In the genomic region with DNA sequence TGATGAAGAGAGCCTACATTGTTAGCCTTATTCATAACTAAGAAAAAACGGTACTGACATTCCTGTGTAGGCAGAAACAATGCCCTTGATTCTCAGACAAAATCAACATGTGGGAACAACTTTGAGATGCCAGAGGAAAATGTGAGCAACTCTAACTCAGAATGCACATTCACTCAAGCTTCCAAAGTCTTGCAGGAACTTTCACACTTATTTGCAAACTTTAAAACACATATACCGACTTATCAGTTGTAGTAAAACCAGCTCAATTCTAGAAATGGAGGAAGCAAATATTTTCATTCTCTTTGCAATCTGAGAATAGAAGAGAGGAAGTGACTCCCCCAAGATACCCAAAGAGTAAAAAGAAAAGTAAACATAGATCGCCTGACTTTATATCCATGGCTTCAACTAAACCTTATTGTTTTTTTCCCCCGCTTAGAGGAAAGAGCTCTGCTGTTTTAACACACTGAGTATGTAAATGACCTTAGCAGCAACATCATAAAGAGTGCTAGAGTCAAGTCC, we compare ENCODE assay signal across 12 cellular contexts.
A peak's percentile ranks its signal among the peaks of the same experiment; 100 is the strongest.
DNase-seq lines count a peak whose midpoint lies in the region; ATAC-seq, FAIRE-seq and TF ChIP-seq lines count a peak whose summit lies in the region.
"Had no signal": no experiment of that assay in that cellular context is flagged by ENCODE, and none has a peak within 500 bp of the region (broad histone marks: within the 10 kb centered on the region; RNA-seq: fewer than 3 reads in every experiment).

No MANE protein-coding gene starts in this region.

- TF ChIP-seq POLR2A in GM12891 (IDR thresholded peaks at IDR 0.05; ENCODE audit: low read depth, low read length), result no peak

- no peak overlapping the region for H3K4me3 ChIP-seq in brain microvascular endothelial cell (ENCODE audit: low read depth, low read length)
- no peak overlapping the region for H3K4me3 ChIP-seq in H7 (ENCODE audit: insufficient read depth, low read depth, low read length)

- no peak for TF ChIP-seq CTCF in brain microvascular endothelial cell (IDR thresholded peaks at IDR 0.05; ENCODE audit: low read depth, low read length, missing control alignments)

- FAIRE-seq in GM12891 (lab: Jason Lieb, UNC), result no peak

- peak overlapping the region; percentile 52 for H3K27ac ChIP-seq in brain microvascular endothelial cell

- H3K36me3 ChIP-seq in brain microvascular endothelial cell (replicated peaks) (no peaks in the 10 kb centered on the region), H7 (replicated peaks; ENCODE audit: control insufficient read depth, insufficient read depth, low read length) (no peaks in the 10 kb centered on the region)

- in situ Hi-C loops in brain microvascular endothelial cell (cut with HindIII; ENCODE audit: low pct_ligation_motif_present, low sequenced_read_pairs), result no loop called here

- H3K27me3 ChIP-seq in brain microvascular endothelial cell (replicated peaks) (no peaks in the 10 kb centered on the region), H7 (ENCODE audit: control insufficient read depth, insufficient read depth, low read length) (no peaks in the 10 kb centered on the region)

- DNase-seq in GM12891 (ENCODE audit: insufficient read length, low spot score), result no peak
- DNase-seq in brain microvascular endothelial cell, result no peak
- DNase-seq in midbrain (lab: John Stamatoyannopoulos, UW), result peak; percentile 30
- DNase-seq in stimulated activated CD8-positive, alpha-beta memory T cell treated with anti-CD3 and anti-CD28 coated beads, Interleukin-4, amount 100 ng/mL, for 48 hours, result no peak
- DNase-seq in H7, result no peak
- DNase-seq in NCI-H69 (lab: John Stamatoyannopoulos, UW), result no peak
- DNase-seq in NCI-H446 (lab: John Stamatoyannopoulos, UW), result no peak
- DNase-seq: activated CD8-positive, alpha-beta T cell treated with anti-CD3 and anti-CD28 coated beads, Interleukin-2, amount 10 ng/mL, durations not matched to agents 7 days and 5 days; NCI-H524 treated with DMSO at 0.1 percent for 48 hours; stimulated activated CD4-positive, alpha-beta T cell treated with anti-CD3 and anti-CD28 coated beads, Interleukin-4, amount 100 ng/mL, for 4 hours had no signal

- ATAC-seq in HG03159 (IDR thresholded peaks at IDR 0.05; ENCODE audit: unreplicated experiment), result peak; percentile 44
- ATAC-seq: activated CD8-positive, alpha-beta T cell treated with anti-CD3 and anti-CD28 coated beads, Interleukin-2, amount 10 ng/mL, durations not matched to agents 7 days and 5 days; activated naive CD4-positive, alpha-beta T cell treated with anti-CD3 and anti-CD28 coated beads, Interleukin-2, amount 50 U/mL, for 72 hours had no signal

TF ChIP-seq in GM12891, 5 proteins besides CTCF, POLR2A, EP300 and RAD21:
- TF ChIP-seq SPI1 (IDR thresholded peaks at IDR 0.05; ENCODE audit: low read depth, low read length) (peak; percentile 23; the same call in 1 of the 2 replicates), PAX5 (IDR thresholded peaks at IDR 0.05; ENCODE audit: insufficient read depth, low read length, severe bottlenecking) (no peak)
TF ChIP-seq in GM12891: peak in this region for 1.
